8 cellular contexts compared by ENCODE assay signal in genomic region chr4:150940123-150940522, GRCh38.
"Had no signal": no experiment of that assay in that cellular context is flagged by ENCODE, and none has a peak within 500 bp of the region (broad histone marks: within the 10 kb centered on the region; RNA-seq: fewer than 3 reads in every experiment).

No MANE protein-coding gene starts in this region.

- H3K27ac Mint-ChIP-seq: GM23338 had no signal

- ATAC-seq: GM23338 had no signal

- DNase-seq: H9, HCEC 1CT, IMR-90 had no signal

- H3K4me3 Mint-ChIP-seq: GM23338, H9 had no signal

- FAIRE-seq: H1, H54, HTR-8/SVneo, K562 had no signal
